Comparison of ENCODE assay signal across 10 cellular contexts in the genomic region with DNA sequence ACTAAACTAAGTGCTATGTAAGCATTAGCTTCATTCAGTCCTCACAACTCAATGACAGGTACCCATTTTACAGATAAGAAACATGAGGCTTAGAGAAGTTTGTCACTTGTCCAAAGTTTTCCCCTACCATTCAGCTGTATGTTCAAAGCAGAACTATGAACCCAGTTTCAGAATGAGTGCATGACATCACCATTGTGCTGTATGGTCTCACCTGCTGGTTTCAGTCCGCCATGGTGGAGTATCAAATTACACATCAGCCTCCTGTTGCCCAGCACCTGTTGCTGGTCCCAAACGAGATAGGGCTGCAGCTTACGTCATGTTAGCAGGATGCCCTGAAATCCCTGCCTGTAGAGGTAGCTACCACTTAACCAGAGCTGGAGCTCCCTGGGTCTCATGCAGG.
DNase-seq lines count a peak whose midpoint lies in the region; ATAC-seq, FAIRE-seq and TF ChIP-seq lines count a peak whose summit lies in the region.
"Had no signal": no experiment of that assay in that cellular context is flagged by ENCODE, and none has a peak within 500 bp of the region (broad histone marks: within the 10 kb centered on the region; RNA-seq: fewer than 3 reads in every experiment).

No MANE protein-coding gene starts in this region.

- FAIRE-seq in HepG2 (lab: Jason Lieb, UNC): no peak
- FAIRE-seq in small intestine (lab: Jason Lieb, UNC): no peak
- FAIRE-seq: GM18507 had no signal

- DNase-seq in HepG2 (ENCODE audit: low spot score) (no peak), right lobe of liver (no peak), NCI-H2107 treated with DMSO at 0.1 percent for 48 hours (lab: John Stamatoyannopoulos, UW; ENCODE audit: unreplicated experiment) (peak; percentile 92), OCI-LY7 (ENCODE audit: low spot score) (no peak), NCI-H1930 (lab: John Stamatoyannopoulos, UW) (no peak), HPDE6-E6E7 (ENCODE audit: extremely low spot score) (no peak), small intestine (no peak)

- no peaks in the 10 kb centered on the region for H3K9me2 ChIP-seq in OCI-LY7 (ENCODE audit: insufficient read depth, low read length)

- no peaks in the 10 kb centered on the region for H3K79me2 ChIP-seq in HepG2 (ENCODE audit: insufficient read depth, low read length)
- no peaks in the 10 kb centered on the region for H3K79me2 ChIP-seq in OCI-LY7 (ENCODE audit: insufficient read depth, low read depth, low read length)

- H3K27ac ChIP-seq in HepG2 (ENCODE audit: extremely low read length, insufficient read depth, low read length): no peak overlapping the region
- H3K27ac ChIP-seq in right lobe of liver: no peak overlapping the region
- no peak overlapping the region for H3K27ac ChIP-seq in OCI-LY7 (ENCODE audit: low read depth, low read length, poor library complexity, severe bottlenecking)
- no peak overlapping the region for H3K27ac ChIP-seq in small intestine (ENCODE audit: low read depth in 1 of 2, low read length in 1 of 2)
- H3K27ac ChIP-seq: VCaP had no signal

- intact Hi-C loops in HepG2 (cut with micrococcal nuclease; ENCODE audit: unreplicated experiment) (no loop called here), right lobe of liver (cut with DNase I) (loop anchor here in 1 of 2 donors (10.0 kb wide), 1 partner anchor 143 kb away; no protein-coding TSS in a partner anchor), OCI-LY7 (cut with micrococcal nuclease; ENCODE audit: unreplicated experiment) (no loop called here)

- no peak overlapping the region for H3K9ac ChIP-seq in HepG2 (ENCODE audit: insufficient read depth, low read depth, low read length)

- 57% methylated on average over 1 of the region's 3 CpGs for WGBS in HepG2 (ENCODE audit: low lambda C conversion rate)
- no CpG with 5 or more reads among the region's 3 CpGs for WGBS in right lobe of liver (ENCODE audit: insufficient coverage, low coverage, low lambda C conversion rate, missing lambda C conversion rate)
- 42 to 48% (median 42%) methylated on average over 3 of the region's 3 CpGs for WGBS in small intestine, 3 donors

- no TSS peak for BruUV-seq in HepG2 (replicated peaks; lab: Mats Ljungman, UMichigan)
- no TSS peak for BruUV-seq in OCI-LY7 (replicated peaks; lab: Mats Ljungman, UMichigan)

- CTCF ChIA-PET in HepG2 (lab: Yijun Ruan, JAX; ENCODE audit: low intra/inter-chr PET ratio, low total read pairs) (interaction anchor here (1.8 kb wide), 1 partner anchor 143 kb away, joined by 9 read pairs; no protein-coding TSS in a partner anchor), OCI-LY7 (lab: Charles Lee; ENCODE audit: unreplicated experiment) (no interaction called here)

- TF ChIP-seq POLR2A in HepG2 (IDR thresholded peaks at IDR 0.05; ENCODE audit: insufficient read depth in 1 of 2, low read depth in 2 of 2, low read length in 2 of 2) (no peak), right lobe of liver (IDR thresholded peaks at IDR 0.05) (no peak)

- no peaks in the 10 kb centered on the region for H3K36me3 ChIP-seq in HepG2 (replicated peaks in 1 of 2; ENCODE audit: control insufficient read depth in 1 of 2, insufficient read depth in 2 of 2, low read length in 2 of 2)
- H3K36me3 ChIP-seq in right lobe of liver: no peaks in the 10 kb centered on the region
- H3K36me3 ChIP-seq in OCI-LY7 (ENCODE audit: insufficient read depth, low read length): no peaks in the 10 kb centered on the region
- no peaks in the 10 kb centered on the region for H3K36me3 ChIP-seq in small intestine (ENCODE audit: control insufficient read depth in 2 of 2, insufficient read depth in 2 of 2, low read length in 2 of 2)

- H3K9me3 ChIP-seq in HepG2 (ENCODE audit: low read length) (no peaks in the 10 kb centered on the region), right lobe of liver (no peaks in the 10 kb centered on the region), OCI-LY7 (ENCODE audit: low read length) (no peaks in the 10 kb centered on the region), small intestine (ENCODE audit: control insufficient read depth, low read depth) (no peaks in the 10 kb centered on the region)

- no peak for TF ChIP-seq RAD21 in HepG2 (CRISPR knock-in tag; IDR thresholded peaks at IDR 0.05)

- H3K27me3 ChIP-seq in HepG2 (ENCODE audit: control insufficient read depth in 1 of 2, insufficient read depth in 2 of 2, low read length in 2 of 2) (no peaks in the 10 kb centered on the region), right lobe of liver (no peaks in the 10 kb centered on the region), small intestine (ENCODE audit: control insufficient read depth in 2 of 2, insufficient read depth in 2 of 2, low read length in 2 of 2) (no peaks in the 10 kb centered on the region)

- H4K20me1 ChIP-seq in HepG2 (ENCODE audit: insufficient read depth, low read length) (no peaks in the 10 kb centered on the region), OCI-LY7 (ENCODE audit: insufficient read depth, low read length) (no peaks in the 10 kb centered on the region)

- no peak overlapping the region for H2AFZ ChIP-seq in HepG2 (ENCODE audit: low read length)
- H2AFZ ChIP-seq in OCI-LY7 (ENCODE audit: low read length): no peak overlapping the region

- H3K4me2 ChIP-seq in HepG2 (ENCODE audit: low read depth, low read length) (no peak overlapping the region), OCI-LY7 (ENCODE audit: low read length) (no peak overlapping the region)

- ATAC-seq in HepG2 (no peak), right lobe of liver (no peak), HG02938 (IDR thresholded peaks at IDR 0.05; ENCODE audit: unreplicated experiment) (peak; percentile 82)

- in situ Hi-C loops in HepG2 (cut with HindIII; ENCODE audit: extremely low pct_ligation_motif_present, low pct_unique_long_range_greater_than_20kb): loop anchor here (25.0 kb wide), 1 partner anchor 330 kb away; no protein-coding TSS in a partner anchor

- POLR2A ChIA-PET in HepG2 (lab: Yijun Ruan, JAX): no interaction called here
- POLR2A ChIA-PET in OCI-LY7 (lab: Charles Lee): no interaction called here

- no peak for TF ChIP-seq EP300 in HepG2 (IDR thresholded peaks at IDR 0.05; ENCODE audit: low read depth in 2 of 2, low read length in 2 of 2)
- TF ChIP-seq EP300 in HepG2 (CRISPR knock-in tag; IDR thresholded peaks at IDR 0.05; ENCODE audit: borderline replicate concordance): no peak

- H3K4me3 ChIP-seq in HepG2 (replicated peaks in 1 of 3; ENCODE audit: insufficient read depth in 1 of 3, low read depth in 2 of 3, low read length in 3 of 3) (no peak overlapping the region), right lobe of liver (no peak overlapping the region), OCI-LY7 (ENCODE audit: low read depth, low read length, poor library complexity, severe bottlenecking) (no peak overlapping the region), small intestine (ENCODE audit: low read depth in 1 of 2, low read length in 2 of 2) (no peak overlapping the region)

- H3K4me1 ChIP-seq in HepG2 (ENCODE audit: insufficient read depth, low read length): no peaks in the 10 kb centered on the region
- no peaks in the 10 kb centered on the region for H3K4me1 ChIP-seq in right lobe of liver
- H3K4me1 ChIP-seq in OCI-LY7 (ENCODE audit: insufficient read depth, low read length, poor library complexity, severe bottlenecking): no peaks in the 10 kb centered on the region
- H3K4me1 ChIP-seq in small intestine (ENCODE audit: control insufficient read depth in 2 of 2, insufficient read depth in 1 of 2, low read depth in 1 of 2, low read length in 1 of 2): no peaks in the 10 kb centered on the region

- TF ChIP-seq CTCF in HepG2 (CRISPR knock-in tag; IDR thresholded peaks at IDR 0.05): no peak
- no peak for TF ChIP-seq CTCF in right lobe of liver (IDR thresholded peaks at IDR 0.05)
- no peak for TF ChIP-seq CTCF in OCI-LY7 (conservative IDR thresholded peaks at IDR 0.05; ENCODE audit: low read length)

TF ChIP-seq in HepG2, 621 proteins besides CTCF, POLR2A, EP300 and RAD21 (continues in another document):
- TF ChIP-seq, protein P1, sequence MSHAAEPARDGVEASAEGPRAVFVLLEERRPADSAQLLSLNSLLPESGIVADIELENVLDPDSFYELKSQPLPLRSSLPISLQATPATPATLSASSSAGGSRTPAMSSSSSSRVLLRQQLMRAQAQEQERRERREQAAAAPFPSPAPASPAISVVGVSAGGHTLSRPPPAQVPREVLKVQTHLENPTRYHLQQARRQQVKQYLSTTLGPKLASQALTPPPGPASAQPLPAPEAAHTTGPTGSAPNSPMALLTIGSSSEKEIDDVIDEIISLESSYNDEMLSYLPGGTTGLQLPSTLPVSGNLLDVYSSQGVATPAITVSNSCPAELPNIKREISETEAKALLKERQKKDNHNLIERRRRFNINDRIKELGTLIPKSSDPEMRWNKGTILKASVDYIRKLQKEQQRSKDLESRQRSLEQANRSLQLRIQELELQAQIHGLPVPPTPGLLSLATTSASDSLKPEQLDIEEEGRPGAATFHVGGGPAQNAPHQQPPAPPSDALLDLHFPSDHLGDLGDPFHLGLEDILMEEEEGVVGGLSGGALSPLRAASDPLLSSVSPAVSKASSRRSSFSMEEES (CRISPR knock-in tag; IDR thresholded peaks at IDR 0.05): no peak
- TF ChIP-seq, protein P2, sequence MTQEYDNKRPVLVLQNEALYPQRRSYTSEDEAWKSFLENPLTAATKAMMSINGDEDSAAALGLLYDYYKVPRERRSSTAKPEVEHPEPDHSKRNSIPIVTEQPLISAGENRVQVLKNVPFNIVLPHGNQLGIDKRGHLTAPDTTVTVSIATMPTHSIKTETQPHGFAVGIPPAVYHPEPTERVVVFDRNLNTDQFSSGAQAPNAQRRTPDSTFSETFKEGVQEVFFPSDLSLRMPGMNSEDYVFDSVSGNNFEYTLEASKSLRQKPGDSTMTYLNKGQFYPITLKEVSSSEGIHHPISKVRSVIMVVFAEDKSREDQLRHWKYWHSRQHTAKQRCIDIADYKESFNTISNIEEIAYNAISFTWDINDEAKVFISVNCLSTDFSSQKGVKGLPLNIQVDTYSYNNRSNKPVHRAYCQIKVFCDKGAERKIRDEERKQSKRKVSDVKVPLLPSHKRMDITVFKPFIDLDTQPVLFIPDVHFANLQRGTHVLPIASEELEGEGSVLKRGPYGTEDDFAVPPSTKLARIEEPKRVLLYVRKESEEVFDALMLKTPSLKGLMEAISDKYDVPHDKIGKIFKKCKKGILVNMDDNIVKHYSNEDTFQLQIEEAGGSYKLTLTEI (CRISPR knock-in tag; conservative IDR thresholded peaks at IDR 0.05): no peak
- TF ChIP-seq STAT5B (CRISPR knock-in tag; IDR thresholded peaks at IDR 0.05): no peak
- no peak for TF ChIP-seq ZNF572 (CRISPR knock-in tag; IDR thresholded peaks at IDR 0.05)
- no peak for TF ChIP-seq IRX3 (CRISPR knock-in tag; IDR thresholded peaks at IDR 0.05; ENCODE audit: borderline replicate concordance, low read depth)
